ENCODE assay signal across 1 cellular context in genomic region chr15:68057089-68057488, GRCh38.
TF ChIP-seq lines count a peak whose summit lies in the region.

No MANE protein-coding gene starts in this region.

TF ChIP-seq in SK-N-SH, 30 proteins besides CTCF, POLR2A, EP300 and RAD21 (continued from another document):
- TF ChIP-seq REST (IDR thresholded peaks at IDR 0.05; ENCODE audit: low read depth, low read length) = no peak
- no peak for TF ChIP-seq POLR2AphosphoS5 (IDR thresholded peaks at IDR 0.05; ENCODE audit: low read depth, low read length)
- no peak for TF ChIP-seq NRF1 (IDR thresholded peaks at IDR 0.05; ENCODE audit: low read depth, low read length)
- no peak for TF ChIP-seq RXRA (IDR thresholded peaks at IDR 0.05; ENCODE audit: borderline replicate concordance, low read depth)
- no peak for TF ChIP-seq ZBTB33 (IDR thresholded peaks at IDR 0.05; ENCODE audit: borderline replicate concordance, low read depth)
- no peak for TF ChIP-seq NFIC (IDR thresholded peaks at IDR 0.05; ENCODE audit: borderline replicate concordance)
- TF ChIP-seq CHD2 (IDR thresholded peaks at IDR 0.05; ENCODE audit: low read length, partially characterized antibody) = no peak
- TF ChIP-seq SIN3A (IDR thresholded peaks at IDR 0.05; ENCODE audit: borderline replicate concordance, low read depth, low read length) = no peak
- no peak for TF ChIP-seq USF1 (IDR thresholded peaks at IDR 0.05; ENCODE audit: borderline replicate concordance, low read depth)
- TF ChIP-seq ELF1 (IDR thresholded peaks at IDR 0.05) = no peak
- no peak for TF ChIP-seq TEAD4 (IDR thresholded peaks at IDR 0.05; ENCODE audit: borderline replicate concordance, insufficient read depth)
